11 cellular contexts compared by ENCODE assay signal in genomic region chr11:61860054-61860903, GRCh38. TPM values are rescaled to one million over a fixed set of nuclear protein-coding genes. Genes with fewer than 3 reads are reported as not detected.
DNase-seq lines count a peak whose midpoint lies in the region; ATAC-seq and TF ChIP-seq lines count a peak whose summit lies in the region.
"Had no signal": no experiment of that assay in that cellular context is flagged by ENCODE, and none has a peak within 500 bp of the region (broad histone marks: within the 10 kb centered on the region; RNA-seq: fewer than 3 reads in every experiment).

No MANE protein-coding gene starts in this region.

- BruUV-seq in PC-3 (replicated peaks; lab: Mats Ljungman, UMichigan) = no TSS peak

- no peak overlapping the region for H3K27ac ChIP-seq in PC-3 (ENCODE audit: low read length)
- H3K27ac ChIP-seq in caudate nucleus (ENCODE audit: low read depth, low read length) = no peak overlapping the region

- no peaks in the 10 kb centered on the region for H3K79me2 ChIP-seq in PC-3 (ENCODE audit: low read length)

- H3K4me3 ChIP-seq in PC-3 (ENCODE audit: low read length) (no peak overlapping the region), fibroblast of mammary gland (ENCODE audit: control insufficient read depth, low read depth, low read length) (no peak overlapping the region)

- POLR2A ChIA-PET in PC-3 (lab: Charles Lee; ENCODE audit: unreplicated experiment) = no interaction called here

- ATAC-seq in PC-3 (peak; percentile 18; the same call in 1 of the 2 replicates), omental fat pad (ENCODE audit: low FRiP score) (peak; percentile 68), HG03520 (IDR thresholded peaks at IDR 0.05; ENCODE audit: unreplicated experiment) (no peak)

- peaks cover 12% of the 10 kb centered on the region for H3K36me3 ChIP-seq in PC-3 (ENCODE audit: low read depth, low read length)

- no peak overlapping the region for H3K9ac ChIP-seq in PC-3 (ENCODE audit: low read length)

- H3K9me2 ChIP-seq in PC-3 (replicated peaks; ENCODE audit: low read length) = no peaks in the 10 kb centered on the region

- H3K4me2 ChIP-seq in PC-3 (ENCODE audit: low read length) = no peak overlapping the region

- no peaks in the 10 kb centered on the region for H3K27me3 ChIP-seq in PC-3 (ENCODE audit: low read length)

- no peaks in the 10 kb centered on the region for H3K9me3 ChIP-seq in PC-3 (ENCODE audit: low read length)

- no peaks in the 10 kb centered on the region for H3K4me1 ChIP-seq in PC-3 (ENCODE audit: insufficient read depth, low read length)

- intact Hi-C loops in PC-3 (cut with micrococcal nuclease) = no loop called here

- H4K20me1 ChIP-seq in PC-3 (ENCODE audit: low read length) = 0 out of 2 replicates have a peak, but pooled peaks cover 3% of the 10 kb centered on the region

- CTCF ChIA-PET in PC-3 (lab: Charles Lee) = no interaction called here

- peak; percentile 23 for DNase-seq in Daoy (ENCODE audit: low read depth)
- peak; percentile 20 for DNase-seq in PC-3
- DNase-seq in fibroblast of mammary gland (ENCODE audit: low read depth) = peak; percentile 61
- DNase-seq in omental fat pad (ENCODE audit: low spot score) = no peak
- no peak for DNase-seq in NCI-H128 (lab: John Stamatoyannopoulos, UW; ENCODE audit: unreplicated experiment)
- no peak for DNase-seq in caudate nucleus (lab: John Stamatoyannopoulos, UW)
- DNase-seq in NCI-H345 (lab: John Stamatoyannopoulos, UW) = no peak
- DNase-seq: activated effector memory CD4-positive, alpha-beta T cell treated with Interleukin-2 at 50 U/mL for 16 hours; islet precursor cell; NCI-H2107 had no signal

- H2AFZ ChIP-seq in PC-3 (ENCODE audit: low read length) = no peak overlapping the region

- TF ChIP-seq CTCF in PC-3 (conservative IDR thresholded peaks at IDR 0.05; ENCODE audit: low read depth, low read length) (no peak), fibroblast of mammary gland (conservative IDR thresholded peaks at IDR 0.05; ENCODE audit: control insufficient read depth, insufficient read depth, low read depth, low read length) (no peak), omental fat pad (IDR thresholded peaks at IDR 0.05) (no peak)

- no peaks in the 10 kb centered on the region for H3F3A ChIP-seq in PC-3 (ENCODE audit: low read length, unreplicated experiment)

RNA-seq across cellular contexts. Expression of gene FADS3, which starts 31.1 kb away (rescaled TPM):
- total RNA-seq in Daoy (2014; rRNA removed; shearing (Covaris generic)) = 24.9 and 43.1 TPM in 2 replicates
- total RNA-seq in PC-3 (2014; rRNA removed) = 67.9 and 119 TPM in 2 replicates
- 100 to 1,000 TPM; 111 to 285 (median 246) TPM for total RNA-seq in omental fat pad

RNA-seq across cellular contexts. Expression of gene FADS2, which starts 32.2 kb away (rescaled TPM):
- 21.3 and 33.8 TPM in 2 replicates for total RNA-seq in Daoy (2014; rRNA removed; shearing (Covaris generic))
- total RNA-seq in PC-3 (2014; rRNA removed) (246 and 305 TPM in 2 replicates), omental fat pad (10 to 100 TPM in 3 of 4 donors, 1 to 10 TPM in 1; 7.8 to 40.1 (median 16.2) TPM)

RNA-seq across cellular contexts. Expression of gene FADS1, which starts 43.5 kb away (rescaled TPM):
- total RNA-seq in Daoy (2014; rRNA removed; shearing (Covaris generic)) = 30.0 and 35.9 TPM in 2 replicates
- 79.4 and 84.4 TPM in 2 replicates for total RNA-seq in PC-3 (2014; rRNA removed)
- 10 to 100 TPM; 20.1 to 49.1 (median 22.0) TPM for total RNA-seq in omental fat pad

RNA-seq across cellular contexts. Expression of gene RAB3IL1, which starts 57.1 kb away (rescaled TPM):
- total RNA-seq in Daoy (2014; rRNA removed; shearing (Covaris generic)) = 0.40 and 2.2 TPM in 2 replicates
- total RNA-seq in PC-3 (2014; rRNA removed) = 6.6 and 7.9 TPM in 2 replicates
- total RNA-seq in omental fat pad = 10 to 100 TPM; 18.5 to 37.8 (median 25.4) TPM

Comparison
In these comparisons a context has a peak if more than half of its experiments do, and no peak if none do; other contexts are left out.
1. DNase-seq: peak in Daoy (single experiment), PC-3 (single experiment) and fibroblast of mammary gland (single experiment); none in omental fat pad (single experiment), NCI-H128 (single experiment), caudate nucleus (0 of 61) and NCI-H345 (single experiment).